ENCODE assay signal across 27 cellular contexts in the genomic region with DNA sequence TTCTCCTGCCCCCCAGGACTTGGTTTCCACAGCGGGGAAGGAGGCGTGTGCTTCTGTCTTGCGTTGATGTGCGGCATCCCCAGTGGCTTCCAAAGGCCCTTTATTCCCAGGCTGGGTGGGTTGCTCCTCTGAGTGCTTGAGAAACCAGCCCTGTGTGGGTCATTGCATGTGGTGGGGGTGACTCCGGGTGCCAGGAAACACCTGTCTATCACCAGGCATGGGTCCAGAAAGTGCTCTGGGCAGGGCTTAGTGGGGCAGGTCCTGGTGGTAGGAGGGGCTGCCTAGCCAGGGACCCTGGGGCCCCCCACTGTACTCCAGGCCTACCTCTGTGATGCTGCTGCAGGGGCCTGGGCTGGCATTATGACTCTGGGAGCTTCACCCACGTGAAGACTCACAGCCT.
"Had no signal": no experiment of that assay in that cellular context is flagged by ENCODE, and none has a peak within 500 bp of the region (broad histone marks: within the 10 kb centered on the region; RNA-seq: fewer than 3 reads in every experiment).

No MANE protein-coding gene starts in this region.

- H3K4me3 ChIP-seq: adrenal gland, body of pancreas, breast epithelium, MG63, PC-9, SJCRH30, SK-N-MC had no signal

- H2AFZ ChIP-seq: PC-9 had no signal

- H3K4me1 ChIP-seq: body of pancreas, breast epithelium had no signal

- H3K4me2 ChIP-seq: PC-9 had no signal

- H3K27me3 ChIP-seq: adrenal gland, body of pancreas, breast epithelium, MG63, SJCRH30 had no signal

- ATAC-seq: activated CD8-positive, alpha-beta T cell treated with anti-CD3 and anti-CD28 coated beads, Interleukin-2, amount 10 ng/mL, durations not matched to agents 7 days and 5 days; activated naive CD4-positive, alpha-beta T cell treated with anti-CD3 and anti-CD28 coated beads, Interleukin-2, amount 50 U/mL, for 72 hours; body of pancreas had no signal

- DNase-seq: activated CD4-positive, alpha-beta T cell treated with anti-CD3 and anti-CD28 coated beads for 1 hour; activated CD4-positive, alpha-beta T cell treated with anti-CD3 and anti-CD28 coated beads for 48 hours; activated CD4-positive, CD25-positive, alpha-beta regulatory T cell; activated CD8-positive, alpha-beta T cell treated with anti-CD3 and anti-CD28 coated beads, Interleukin-2, amount 10 ng/mL, durations not matched to agents 7 days and 5 days; activated gamma-delta T cell; activated naive CD4-positive, alpha-beta T cell treated with anti-CD3 and anti-CD28 coated beads for 36 hours; activated T-cell treated with anti-CD3 and anti-CD28 coated beads, Interleukin-2, amount 50 U/mL, for 24 hours; adrenal gland; body of pancreas; Kasumi-1; MG63; NCI-H1048; NCI-H1105 treated with DMSO at 0.1 percent for 48 hours; NCI-H1436 treated with DMSO at 0.1 percent for 48 hours; NCI-H1694 treated with DMSO at 0.1 percent for 48 hours; NCI-H2029; NCI-H345; NCI-H524 treated with DMSO at 0.1 percent for 48 hours; PC-9; SHP77; SJCRH30; T1000; WERI-Rb-1 had no signal

- H3K27ac ChIP-seq: adrenal gland, body of pancreas, breast epithelium, PC-9, SJCRH30, SK-N-MC, WERI-Rb-1 had no signal

- H3K9me3 ChIP-seq: adrenal gland, body of pancreas, breast epithelium, MG63, SJCRH30 had no signal

- FAIRE-seq: astrocyte had no signal
